ENCODE assay signal across 27 cellular contexts in the genomic region with DNA sequence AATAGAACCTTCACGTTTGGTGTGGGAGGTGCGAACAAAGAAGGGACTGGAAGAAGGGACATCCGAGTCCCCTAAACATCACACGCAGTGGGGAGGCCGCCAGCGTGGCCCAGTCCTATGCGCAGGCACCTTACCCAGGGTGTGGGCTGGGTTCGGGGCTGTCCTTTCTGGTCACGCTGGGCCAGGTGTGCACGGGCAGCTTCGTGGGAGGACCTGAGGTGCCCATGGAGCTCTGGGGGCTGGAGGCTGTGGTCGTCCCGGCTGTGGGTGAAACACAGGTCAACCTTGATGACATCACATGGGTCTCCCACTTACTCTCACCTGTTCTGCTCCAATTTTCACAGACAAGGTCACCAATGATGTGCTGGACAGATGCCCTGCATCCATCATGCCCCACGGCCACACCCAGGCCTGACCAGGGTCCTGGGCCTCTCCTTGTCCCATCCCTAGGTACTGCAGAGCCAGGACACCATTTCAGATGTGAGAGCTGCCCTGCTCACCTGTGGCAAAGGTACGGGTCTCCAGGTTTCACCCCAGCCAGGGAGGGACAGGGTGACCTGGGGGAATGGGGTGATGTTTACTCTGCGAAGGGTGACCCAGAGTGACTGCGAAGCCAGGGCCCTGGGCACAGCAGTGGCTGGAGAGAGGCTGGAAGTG. TPM values are rescaled to one million over a fixed set of nuclear protein-coding genes. Genes with fewer than 3 reads are reported as not detected.
"Had no signal": no experiment of that assay in that cellular context is flagged by ENCODE, and none has a peak within 500 bp of the region (broad histone marks: within the 10 kb centered on the region; RNA-seq: fewer than 3 reads in every experiment).

No MANE protein-coding gene starts in this region.

- H3K4me3 ChIP-seq: MG63, SK-N-MC had no signal

- FAIRE-seq: astrocyte had no signal

- ATAC-seq: activated naive CD4-positive, alpha-beta T cell treated with anti-CD3 and anti-CD28 coated beads, Interleukin-2, amount 50 U/mL, for 72 hours; activated naive CD8-positive, alpha-beta T cell treated with anti-CD3 and anti-CD28 coated beads, Interleukin-2, amount 50 U/mL, for 24 hours; activated T-cell treated with anti-CD3 and anti-CD28 coated beads, Interleukin-2, amount 50 U/mL, for 4 hours; T-cell had no signal

- DNase-seq: activated CD4-positive, alpha-beta memory T cell treated with anti-CD3 and anti-CD28 coated beads for 36 hours; activated CD4-positive, alpha-beta T cell treated with anti-CD3 and anti-CD28 coated beads, Interleukin-2, amount 10 ng/mL, durations not matched to agents 7 days and 5 days; activated CD4-positive, CD25-positive, alpha-beta regulatory T cell; activated CD8-positive, alpha-beta memory T cell treated with anti-CD3 and anti-CD28 coated beads for 24 hours; activated naive CD4-positive, alpha-beta T cell treated with Interleukin-2 at 50 U/mL for 16 hours; activated naive CD8-positive, alpha-beta T cell treated with anti-CD3 and anti-CD28 coated beads, Interleukin-2, amount 50 U/mL, for 24 hours; activated T-cell treated with anti-CD3 and anti-CD28 coated beads, Interleukin-2, amount 50 U/mL, for 4 hours; amygdala; MG63; MV-4-11; NCI-H1092 treated with DMSO at 0.1 percent for 48 hours; NCI-H1417 treated with DMSO at 0.1 percent for 48 hours; NCI-H1694; NCI-H2029; NCI-H2107; NCI-H345; NCI-H510A; NCI-H526 treated with DMSO at 0.1 percent for 48 hours; NCI-H82; T-cell had no signal

- H3K27ac ChIP-seq: SK-N-MC, VCaP had no signal

- H3K36me3 ChIP-seq: MG63 had no signal

- H3K9me3 ChIP-seq: MG63 had no signal

RNA-seq across cellular contexts. Expression of gene CD300C, which starts 3.1 kb away (rescaled TPM):
- total RNA-seq: activated T-cell treated with anti-CD3 and anti-CD28 coated beads, Interleukin-2, amount 50 U/mL, for 4 hours; OCI-LY7; RPMI7951 had no signal

RNA-seq across cellular contexts. Expression of gene CD300LB, which starts 11.6 kb away (rescaled TPM):
- total RNA-seq: activated CD4-positive, alpha-beta memory T cell treated with anti-CD3 and anti-CD28 coated beads for 36 hours; activated CD4-positive, alpha-beta T cell treated with anti-CD3 and anti-CD28 coated beads, Interleukin-2, amount 10 ng/mL, durations not matched to agents 7 days and 5 days; activated naive CD4-positive, alpha-beta T cell treated with anti-CD3 and anti-CD28 coated beads, Interleukin-2, amount 50 U/mL, for 72 hours; activated T-cell treated with anti-CD3 and anti-CD28 coated beads, Interleukin-2, amount 50 U/mL, for 4 hours; astrocyte; OCI-LY7; RPMI7951; T-cell; T-helper 2 cell treated with Interferon-gamma antibody and Interleukin-4, amounts not matched to agents 100 ng/mL and 5 ng/mL, for 36 hours had no signal

RNA-seq across cellular contexts. Expression of gene CD300H, which starts 24.5 kb away (rescaled TPM):
- total RNA-seq: activated CD4-positive, alpha-beta memory T cell treated with anti-CD3 and anti-CD28 coated beads for 36 hours; activated CD4-positive, alpha-beta T cell treated with anti-CD3 and anti-CD28 coated beads, Interleukin-2, amount 10 ng/mL, durations not matched to agents 7 days and 5 days; activated naive CD4-positive, alpha-beta T cell treated with anti-CD3 and anti-CD28 coated beads, Interleukin-2, amount 50 U/mL, for 72 hours; activated T-cell treated with anti-CD3 and anti-CD28 coated beads, Interleukin-2, amount 50 U/mL, for 4 hours; astrocyte; OCI-LY7; RPMI7951; T-cell; T-helper 2 cell treated with Interferon-gamma antibody and Interleukin-4, amounts not matched to agents 100 ng/mL and 5 ng/mL, for 36 hours had no signal

RNA-seq across cellular contexts. Expression of gene CD300LD, which starts 49.2 kb away (rescaled TPM):
- total RNA-seq: activated CD4-positive, alpha-beta memory T cell treated with anti-CD3 and anti-CD28 coated beads for 36 hours; activated naive CD4-positive, alpha-beta T cell treated with anti-CD3 and anti-CD28 coated beads, Interleukin-2, amount 50 U/mL, for 72 hours; activated T-cell treated with anti-CD3 and anti-CD28 coated beads, Interleukin-2, amount 50 U/mL, for 4 hours; astrocyte; OCI-LY7; RPMI7951; T-helper 2 cell treated with Interferon-gamma antibody and Interleukin-4, amounts not matched to agents 100 ng/mL and 5 ng/mL, for 36 hours had no signal
